ENCODE assay signal across 8 cellular contexts in the genomic region with DNA sequence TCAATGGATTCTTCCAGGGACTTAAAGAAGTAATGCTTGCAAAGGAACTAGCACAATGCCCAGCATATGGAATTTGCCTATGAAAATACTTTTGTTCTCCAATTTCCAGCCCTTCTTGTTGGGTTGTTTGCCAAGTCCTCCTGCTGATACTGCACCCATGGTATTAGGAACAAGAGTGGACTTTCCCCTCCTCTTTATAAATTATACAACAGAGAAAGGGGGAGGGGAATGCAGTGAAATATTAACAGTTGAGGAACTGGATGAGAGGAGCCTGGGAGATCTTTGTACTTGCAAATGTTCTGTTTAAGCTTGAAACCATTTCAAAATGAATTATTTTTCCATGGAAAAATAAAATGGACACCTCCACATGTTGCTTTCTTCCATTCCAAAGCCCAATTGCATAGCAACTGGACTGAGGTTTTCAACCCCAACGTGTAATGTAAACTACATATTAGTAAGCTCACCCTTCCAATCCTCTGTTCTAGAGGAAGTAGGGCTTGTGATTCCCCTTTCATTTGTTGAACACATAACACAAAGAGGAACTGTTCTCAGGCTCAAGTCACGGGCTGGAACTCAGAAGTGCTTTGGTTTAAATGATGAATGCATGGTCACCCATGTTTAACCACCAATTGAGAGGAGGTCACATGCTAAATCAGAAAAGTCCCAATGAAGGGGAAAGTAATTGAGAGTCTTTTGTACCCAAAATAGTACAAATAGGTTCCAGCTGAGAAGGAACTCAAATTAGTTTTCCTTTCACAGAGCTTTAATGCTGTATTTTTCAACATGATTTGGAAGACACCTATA.
A peak's percentile ranks its signal among the peaks of the same experiment; 100 is the strongest.
DNase-seq lines count a peak whose midpoint lies in the region; ATAC-seq lines count a peak whose summit lies in the region.

No MANE protein-coding gene starts in this region.

- peak; percentile 86 for ATAC-seq in GM19043 (IDR thresholded peaks at IDR 0.05; ENCODE audit: low read depth, unreplicated experiment)
- peak; percentile 85 for ATAC-seq in HG02943 (IDR thresholded peaks at IDR 0.05; ENCODE audit: low read depth, unreplicated experiment)

- peak; percentile 52 for DNase-seq in RPMI7951 (ENCODE audit: low read depth)
- DNase-seq in putamen (ENCODE audit: low spot score): peak; percentile 73
- DNase-seq in NCI-H2107 (lab: John Stamatoyannopoulos, UW): no peak
- no peak for DNase-seq in stimulated activated naive CD4-positive, alpha-beta T cell (lab: John Stamatoyannopoulos, UW)
- no peak for DNase-seq in NCI-H2081 treated with DMSO at 0.1 percent for 48 hours (lab: John Stamatoyannopoulos, UW)
- no peak for DNase-seq in stimulated activated CD8-positive, alpha-beta memory T cell treated with anti-CD3 and anti-CD28 coated beads, Interleukin-4, amount 100 ng/mL, for 48 hours

Comparison
In these comparisons a context has a peak if more than half of its experiments do, and no peak if none do; other contexts are left out.
1. DNase-seq: peak in RPMI7951 (single experiment) and putamen (single experiment); none in NCI-H2107 (single experiment), stimulated activated naive CD4-positive, alpha-beta T cell (0 of 6), NCI-H2081 treated with DMSO at 0.1 percent for 48 hours (single experiment) and stimulated activated CD8-positive, alpha-beta memory T cell treated with anti-CD3 and anti-CD28 coated beads, Interleukin-4, amount 100 ng/mL, for 48 hours (single experiment).